8 cellular contexts compared by ENCODE assay signal in genomic region chr5:141223112-141223783, GRCh38. TPM values are rescaled to one million over a fixed set of nuclear protein-coding genes. Genes with fewer than 3 reads are reported as not detected.
DNase-seq lines count a peak whose midpoint lies in the region.

Gene PCDHB14 (plus strand): TSS chr5:141223343. CDS start chr5:141223506, 163 bp downstream.

- H3K9me3 ChIP-seq in ectodermal cell (ENCODE audit: control insufficient read depth, low read length) = no peaks in the 10 kb centered on the region

- H3K36me3 ChIP-seq in ectodermal cell (ENCODE audit: control insufficient read depth, insufficient read depth, low read length) = no peaks in the 10 kb centered on the region

- H3K4me3 ChIP-seq in ectodermal cell (ENCODE audit: insufficient read depth, low read depth, low read length) = peak within 1 kb of the TSS; percentile 14

- in situ Hi-C loops in ACHN (cut with HindIII; ENCODE audit: low pct_ligation_motif_present, low pct_unique_long_range_greater_than_20kb, low sequenced_read_pairs) = no loop called here

- H3K4me1 ChIP-seq in ectodermal cell (ENCODE audit: control insufficient read depth, insufficient read depth, low read length) = no peaks in the 10 kb centered on the region

- H3K27me3 ChIP-seq in ectodermal cell (ENCODE audit: control insufficient read depth, insufficient read depth, low read length, poor library complexity, severe bottlenecking) = no peaks in the 10 kb centered on the region

- peak; percentile 62 for DNase-seq in ACHN
- peak; percentile 6 for DNase-seq in GM04504 (ENCODE audit: low read depth)
- peak; percentile 79 for DNase-seq in NCI-H69 (lab: John Stamatoyannopoulos, UW)
- no peak for DNase-seq in occipital lobe (lab: John Stamatoyannopoulos, UW)
- no peak for DNase-seq in effector CD4-positive, alpha-beta T cell
- no peak for DNase-seq in CD1c-positive myeloid dendritic cell (ENCODE audit: extremely low spot score)
- no peak for DNase-seq in HK-2 (ENCODE audit: unreplicated experiment)

- H3K27ac ChIP-seq in ectodermal cell (ENCODE audit: insufficient read depth, low read depth, low read length, poor library complexity, severe bottlenecking) = no peak within 1 kb of the TSS

- 46 to 47% methylated on average over 15 of the region's 15 CpGs for WGBS in ectodermal cell, 2 experiments

RNA-seq across cellular contexts. Expression of gene PCDHB14, which starts in this region (rescaled TPM):
- 5.0 TPM for polyA plus RNA-seq in ectodermal cell (2013, experiment 1 of 4)
- polyA plus RNA-seq in ectodermal cell (2013, experiment 2 of 4) = 4.8 TPM
- 4.3 TPM for polyA plus RNA-seq in ectodermal cell (2013, experiment 3 of 4)
- 5.8 TPM for polyA plus RNA-seq in ectodermal cell (2013, experiment 4 of 4)
- 13.4 TPM for total RNA-seq in occipital lobe

Comparison
In these comparisons a context has a peak if more than half of its experiments do, and no peak if none do; other contexts are left out.
1. DNase-seq: peak in ACHN (single experiment), GM04504 (single experiment) and NCI-H69 (single experiment); none in occipital lobe (single experiment), effector CD4-positive, alpha-beta T cell (single experiment), CD1c-positive myeloid dendritic cell (single experiment) and HK-2 (single experiment).